19 cellular contexts compared by ENCODE assay signal in the genomic region with DNA sequence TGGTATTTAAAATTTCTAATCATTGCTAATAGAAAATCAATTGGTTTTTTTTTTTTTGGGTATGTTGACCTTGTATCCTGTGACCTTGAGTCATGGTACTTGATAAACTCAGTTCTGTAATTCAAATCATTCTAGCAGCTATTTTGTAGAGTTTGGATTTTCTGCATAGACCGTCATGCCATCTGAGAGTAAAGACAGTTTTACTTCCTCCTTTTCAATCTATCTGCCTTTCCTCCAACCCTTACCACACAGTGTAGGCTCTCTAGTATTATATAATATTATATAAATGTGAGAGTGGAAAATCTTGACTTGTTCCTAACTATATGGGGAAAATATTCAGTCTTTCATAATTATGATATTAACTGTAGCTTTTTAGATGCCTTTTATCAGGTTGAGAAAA. TPM values are rescaled to one million over a fixed set of nuclear protein-coding genes. Genes with fewer than 3 reads are reported as not detected.
DNase-seq lines count a peak whose midpoint lies in the region; ATAC-seq and TF ChIP-seq lines count a peak whose summit lies in the region.
"Had no signal": no experiment of that assay in that cellular context is flagged by ENCODE, and none has a peak within 500 bp of the region (broad histone marks: within the 10 kb centered on the region; RNA-seq: fewer than 3 reads in every experiment).

No MANE protein-coding gene starts in this region.

- peak; percentile 68 for ATAC-seq in GM21576 (IDR thresholded peaks at IDR 0.05; ENCODE audit: unreplicated experiment)
- ATAC-seq in activated T-cell treated with anti-CD3 and anti-CD28 coated beads, Interleukin-2, amount 50 U/mL, for 4 hours = no peak
- ATAC-seq: HepG2 had no signal

- no peaks in the 10 kb centered on the region for H3K79me2 ChIP-seq in osteoblast (ENCODE audit: insufficient read depth, low read length)

- H3K4me3 ChIP-seq in osteoblast (ENCODE audit: insufficient read depth, low read length) = no peak overlapping the region
- H3K4me3 ChIP-seq in stomach = no peak overlapping the region
- H3K4me3 ChIP-seq: BLaER1 treated with 17β-estradiol and CSF1 and Interleukin-3, amounts not matched to agents 10 nM and 100 nM had no signal

- WGBS in stomach, 5 donors = 58 to 74% (median 67%) methylated on average over 1 of the region's 1 CpG

- no peaks in the 10 kb centered on the region for H3K4me1 ChIP-seq in osteoblast (ENCODE audit: insufficient read depth, low read length)
- H3K4me1 ChIP-seq in stomach = no peaks in the 10 kb centered on the region

- no peak overlapping the region for H2AFZ ChIP-seq in osteoblast (ENCODE audit: low read length)

- H3K4me1 Mint-ChIP-seq in activated T-cell treated with anti-CD3 and anti-CD28 coated beads, Interleukin-2, amount 50 U/mL, for 4 hours (ENCODE audit: low read depth) = no peaks in the 10 kb centered on the region

- intact Hi-C loops in stomach (cut with DNase I; ENCODE audit: low total_unique reads) = no loop called here

- no peak for TF ChIP-seq POLR2A in stomach (IDR thresholded peaks at IDR 0.05)

- H3K27ac ChIP-seq in osteoblast (ENCODE audit: low read depth, low read length) = no peak overlapping the region
- H3K27ac ChIP-seq in stomach = no peak overlapping the region
- H3K27ac ChIP-seq: BLaER1 treated with 17β-estradiol and CSF1 and Interleukin-3, amounts not matched to agents 10 nM and 100 nM; KMS-11 had no signal

- no peaks in the 10 kb centered on the region for H3K9me3 ChIP-seq in osteoblast (ENCODE audit: low read depth, low read length)
- peaks cover 0 to 6% (median 5%) of the 10 kb centered on the region in 4 donors for H3K9me3 ChIP-seq in stomach

- TF ChIP-seq CTCF in osteoblast (IDR thresholded peaks at IDR 0.05; ENCODE audit: extremely low read depth, low read depth, low read length) = no peak
- TF ChIP-seq CTCF in stomach (IDR thresholded peaks at IDR 0.05) = no peak

- no peaks in the 10 kb centered on the region for H3K36me3 ChIP-seq in osteoblast (ENCODE audit: insufficient read depth, low read length)
- H3K36me3 ChIP-seq in stomach = no peaks in the 10 kb centered on the region
- H3K36me3 ChIP-seq: BLaER1 treated with 17β-estradiol and CSF1 and Interleukin-3, amounts not matched to agents 10 nM and 100 nM had no signal

- TF ChIP-seq EP300 in stomach (IDR thresholded peaks at IDR 0.05) = no peak

- peaks cover 4% of the 10 kb centered on the region for H3K9me3 Mint-ChIP-seq in activated T-cell treated with anti-CD3 and anti-CD28 coated beads, Interleukin-2, amount 50 U/mL, for 4 hours

- H3K4me3 Mint-ChIP-seq in activated T-cell treated with anti-CD3 and anti-CD28 coated beads, Interleukin-2, amount 50 U/mL, for 4 hours = no peak overlapping the region

- peak; percentile 6 to 8 for DNase-seq in AML-193 (lab: John Stamatoyannopoulos, UW)
- peak; percentile 60 for DNase-seq in MV-4-11 (lab: John Stamatoyannopoulos, UW)
- peak; percentile 54 for DNase-seq in RPMI8226
- DNase-seq in osteoblast (ENCODE audit: insufficient read length, low spot score, missing footprints) = no peak
- no peak for DNase-seq in germinal center (ENCODE audit: low spot score)
- DNase-seq in stomach = no peak
- no peak for DNase-seq in activated T-cell treated with anti-CD3 and anti-CD28 coated beads, Interleukin-2, amount 50 U/mL, for 4 hours
- DNase-seq: 8988T; DMS 273 treated with DMSO at 0.1 percent for 48 hours; EL; NCI-H1048; NCI-H226; NCI-H526; NK-92 treated with Interleukin-12 subunit alpha and Interleukin-12 subunit beta, amount 100 ng/mL, for 24 hours; SHP77 treated with DMSO at 0.1 percent for 48 hours had no signal

- H3K27me3 ChIP-seq in osteoblast (ENCODE audit: insufficient read depth, low read length) = no peaks in the 10 kb centered on the region
- peaks cover 0 to 7% (median 0%) of the 10 kb centered on the region in 3 donors for H3K27me3 ChIP-seq in stomach
- H3K27me3 ChIP-seq: BLaER1 treated with 17β-estradiol and CSF1 and Interleukin-3, amounts not matched to agents 10 nM and 100 nM had no signal

- peaks cover 13% of the 10 kb centered on the region for H3K27me3 Mint-ChIP-seq in activated T-cell treated with anti-CD3 and anti-CD28 coated beads, Interleukin-2, amount 50 U/mL, for 4 hours (ENCODE audit: low read depth)

- no peak overlapping the region for H3K4me2 ChIP-seq in osteoblast (ENCODE audit: insufficient read depth, low read length)
- H3K4me2 ChIP-seq: BLaER1 treated with 17β-estradiol and CSF1 and Interleukin-3, amounts not matched to agents 10 nM and 100 nM; KMS-11 had no signal

- no peaks in the 10 kb centered on the region for H4K20me1 ChIP-seq in osteoblast (ENCODE audit: insufficient read depth, low read length)
- H4K20me1 ChIP-seq: BLaER1 treated with 17β-estradiol and CSF1 and Interleukin-3, amounts not matched to agents 10 nM and 100 nM had no signal

- H3K36me3 Mint-ChIP-seq in activated T-cell treated with anti-CD3 and anti-CD28 coated beads, Interleukin-2, amount 50 U/mL, for 4 hours (ENCODE audit: insufficient read depth) = no peaks in the 10 kb centered on the region

RNA-seq across cellular contexts. Expression of a gene that starts 7.0 kb away (rescaled TPM):
- not detected in 2 replicates for total RNA-seq in osteoblast
- 1 to 10 TPM in 1 of 5 donors, under 1 TPM in 1, not detected in 3; 0.45 to 2.0 TPM for total RNA-seq in stomach
- polyA plus RNA-seq in stomach = under 1 TPM in 2 of 3 donors, not detected in 1; 0.20 to 0.44 TPM
- total RNA-seq in activated T-cell treated with anti-CD3 and anti-CD28 coated beads, Interleukin-2, amount 50 U/mL, for 4 hours = not detected
- total RNA-seq: HepG2 had no signal
- polyA plus RNA-seq: HepG2 had no signal

RNA-seq across cellular contexts. Expression of a gene that starts 22.9 kb away (rescaled TPM):
- not detected in 2 replicates for total RNA-seq in osteoblast
- total RNA-seq in stomach = under 1 TPM in 1 of 5 donors, not detected in 4; 0.55 TPM
- polyA plus RNA-seq in stomach = not detected
- not detected for total RNA-seq in activated T-cell treated with anti-CD3 and anti-CD28 coated beads, Interleukin-2, amount 50 U/mL, for 4 hours
- total RNA-seq: HepG2 had no signal
- polyA plus RNA-seq: HepG2 had no signal

Comparison
In these comparisons a context has a peak if more than half of its experiments do, and no peak if none do; other contexts are left out.
1. DNase-seq: peak in AML-193 (2 of 2), MV-4-11 (single experiment) and RPMI8226 (single experiment); none in osteoblast (single experiment), germinal center (single experiment), stomach (single experiment) and activated T-cell treated with anti-CD3 and anti-CD28 coated beads, Interleukin-2, amount 50 U/mL, for 4 hours (single experiment).